ENCODE assay signal across 1 cellular context in the genomic region with DNA sequence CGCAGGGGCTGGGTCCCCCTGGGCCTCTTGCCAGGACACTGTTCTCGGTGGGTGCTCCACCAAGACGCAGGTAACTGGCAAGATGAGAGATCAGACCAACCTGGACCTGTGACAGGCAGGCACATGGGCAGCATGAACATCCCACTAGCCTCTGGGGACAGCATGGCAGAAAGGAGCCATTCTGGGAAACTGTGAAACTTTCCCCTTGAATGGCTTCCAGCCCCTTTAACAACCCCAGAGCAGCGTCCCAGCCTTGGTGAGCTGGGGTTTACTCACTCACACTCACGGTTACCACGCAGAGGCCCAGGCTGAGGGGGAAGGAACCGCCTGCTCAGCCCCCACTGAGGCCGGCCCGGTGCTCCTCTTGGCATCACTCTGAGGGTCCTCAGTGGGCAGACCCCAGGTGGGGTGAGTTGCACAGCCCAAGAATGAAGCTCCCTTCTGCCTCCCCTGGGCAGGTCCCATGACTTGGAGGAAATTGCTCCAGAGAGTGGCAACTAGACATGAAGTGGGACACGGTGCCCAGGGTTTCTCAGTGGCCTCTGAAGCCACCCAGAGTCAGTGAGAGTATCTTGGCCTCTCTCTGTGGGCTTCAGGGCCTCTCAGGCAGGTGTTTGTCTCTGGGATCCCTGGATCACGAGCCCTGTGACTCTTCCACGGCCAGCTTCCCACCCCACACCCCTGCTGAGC.
TF ChIP-seq lines count a peak whose summit lies in the region.

No MANE protein-coding gene starts in this region.

TF ChIP-seq in SK-N-SH, 30 proteins besides CTCF, POLR2A, EP300 and RAD21:
- no peak for TF ChIP-seq RXRA (IDR thresholded peaks at IDR 0.05; ENCODE audit: borderline replicate concordance, low read depth)
- TF ChIP-seq, protein P1, sequence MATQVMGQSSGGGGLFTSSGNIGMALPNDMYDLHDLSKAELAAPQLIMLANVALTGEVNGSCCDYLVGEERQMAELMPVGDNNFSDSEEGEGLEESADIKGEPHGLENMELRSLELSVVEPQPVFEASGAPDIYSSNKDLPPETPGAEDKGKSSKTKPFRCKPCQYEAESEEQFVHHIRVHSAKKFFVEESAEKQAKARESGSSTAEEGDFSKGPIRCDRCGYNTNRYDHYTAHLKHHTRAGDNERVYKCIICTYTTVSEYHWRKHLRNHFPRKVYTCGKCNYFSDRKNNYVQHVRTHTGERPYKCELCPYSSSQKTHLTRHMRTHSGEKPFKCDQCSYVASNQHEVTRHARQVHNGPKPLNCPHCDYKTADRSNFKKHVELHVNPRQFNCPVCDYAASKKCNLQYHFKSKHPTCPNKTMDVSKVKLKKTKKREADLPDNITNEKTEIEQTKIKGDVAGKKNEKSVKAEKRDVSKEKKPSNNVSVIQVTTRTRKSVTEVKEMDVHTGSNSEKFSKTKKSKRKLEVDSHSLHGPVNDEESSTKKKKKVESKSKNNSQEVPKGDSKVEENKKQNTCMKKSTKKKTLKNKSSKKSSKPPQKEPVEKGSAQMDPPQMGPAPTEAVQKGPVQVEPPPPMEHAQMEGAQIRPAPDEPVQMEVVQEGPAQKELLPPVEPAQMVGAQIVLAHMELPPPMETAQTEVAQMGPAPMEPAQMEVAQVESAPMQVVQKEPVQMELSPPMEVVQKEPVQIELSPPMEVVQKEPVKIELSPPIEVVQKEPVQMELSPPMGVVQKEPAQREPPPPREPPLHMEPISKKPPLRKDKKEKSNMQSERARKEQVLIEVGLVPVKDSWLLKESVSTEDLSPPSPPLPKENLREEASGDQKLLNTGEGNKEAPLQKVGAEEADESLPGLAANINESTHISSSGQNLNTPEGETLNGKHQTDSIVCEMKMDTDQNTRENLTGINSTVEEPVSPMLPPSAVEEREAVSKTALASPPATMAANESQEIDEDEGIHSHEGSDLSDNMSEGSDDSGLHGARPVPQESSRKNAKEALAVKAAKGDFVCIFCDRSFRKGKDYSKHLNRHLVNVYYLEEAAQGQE (IDR thresholded peaks at IDR 0.05; ENCODE audit: low read depth, low read length), result no peak
- TF ChIP-seq, protein P2, sequence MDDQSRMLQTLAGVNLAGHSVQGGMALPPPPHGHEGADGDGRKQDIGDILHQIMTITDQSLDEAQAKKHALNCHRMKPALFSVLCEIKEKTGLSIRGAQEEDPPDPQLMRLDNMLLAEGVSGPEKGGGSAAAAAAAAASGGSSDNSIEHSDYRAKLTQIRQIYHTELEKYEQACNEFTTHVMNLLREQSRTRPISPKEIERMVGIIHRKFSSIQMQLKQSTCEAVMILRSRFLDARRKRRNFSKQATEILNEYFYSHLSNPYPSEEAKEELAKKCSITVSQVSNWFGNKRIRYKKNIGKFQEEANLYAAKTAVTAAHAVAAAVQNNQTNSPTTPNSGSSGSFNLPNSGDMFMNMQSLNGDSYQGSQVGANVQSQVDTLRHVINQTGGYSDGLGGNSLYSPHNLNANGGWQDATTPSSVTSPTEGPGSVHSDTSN (IDR thresholded peaks at IDR 0.05), result no peak
- TF ChIP-seq TAF1 (IDR thresholded peaks at IDR 0.05; ENCODE audit: borderline replicate concordance, low read depth, low read length), result no peak
- no peak for TF ChIP-seq RCOR1 (IDR thresholded peaks at IDR 0.05; ENCODE audit: low read length)
- TF ChIP-seq NFIC (IDR thresholded peaks at IDR 0.05; ENCODE audit: borderline replicate concordance), result no peak
- TF ChIP-seq, protein P3, sequence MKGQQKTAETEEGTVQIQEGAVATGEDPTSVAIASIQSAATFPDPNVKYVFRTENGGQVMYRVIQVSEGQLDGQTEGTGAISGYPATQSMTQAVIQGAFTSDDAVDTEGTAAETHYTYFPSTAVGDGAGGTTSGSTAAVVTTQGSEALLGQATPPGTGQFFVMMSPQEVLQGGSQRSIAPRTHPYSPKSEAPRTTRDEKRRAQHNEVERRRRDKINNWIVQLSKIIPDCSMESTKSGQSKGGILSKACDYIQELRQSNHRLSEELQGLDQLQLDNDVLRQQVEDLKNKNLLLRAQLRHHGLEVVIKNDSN (IDR thresholded peaks at IDR 0.05; ENCODE audit: borderline replicate concordance, low read depth), result no peak
- TF ChIP-seq MEF2A (IDR thresholded peaks at IDR 0.05; ENCODE audit: borderline replicate concordance, low read depth), result no peak
- no peak for TF ChIP-seq GATA2 (CRISPR knock-in tag; IDR thresholded peaks at IDR 0.05)
- no peak for TF ChIP-seq GABPA (IDR thresholded peaks at IDR 0.05; ENCODE audit: low read depth)
TF ChIP-seq in SK-N-SH: peak in this region for 0.
